In the genomic region with DNA sequence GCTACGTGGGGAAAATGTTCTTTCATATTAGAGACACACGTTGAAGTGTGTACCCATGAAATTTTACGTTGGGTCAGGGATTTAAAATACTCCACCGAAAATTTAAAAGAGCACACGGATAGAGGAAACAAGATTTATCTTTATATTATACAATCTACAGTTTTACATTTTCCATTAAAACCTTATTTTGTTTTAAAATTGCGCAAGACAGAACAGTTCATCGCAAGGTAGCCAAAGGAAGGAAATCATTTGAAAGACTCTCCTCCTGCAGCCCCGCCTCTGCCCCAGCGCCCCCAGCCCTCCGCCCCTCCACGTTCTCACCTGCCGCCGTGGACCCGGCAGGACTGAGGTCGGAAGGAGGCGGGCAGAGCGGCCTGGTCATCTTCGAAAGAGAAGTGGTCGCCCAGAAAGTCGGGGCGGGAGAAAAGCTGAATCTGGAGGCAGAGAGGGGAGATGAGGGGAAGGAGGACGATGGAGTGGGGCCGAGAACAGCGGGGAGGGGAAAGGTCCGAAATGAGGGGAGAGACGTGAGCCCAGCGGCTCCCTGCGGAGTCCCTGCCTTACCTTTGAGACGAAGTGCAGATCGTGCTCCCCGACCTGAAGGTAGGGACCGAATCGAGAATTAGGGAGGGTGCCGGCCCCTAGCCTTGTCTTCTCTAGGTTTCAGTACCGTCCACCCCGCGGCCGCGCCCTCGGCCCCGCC, we compare ENCODE assay signal across 8 cellular contexts. TPM values are rescaled to one million over a fixed set of nuclear protein-coding genes. Genes with fewer than 3 reads are reported as not detected.
A peak's percentile ranks its signal among the peaks of the same experiment; 100 is the strongest.
DNase-seq lines count a peak whose midpoint lies in the region; ATAC-seq and TF ChIP-seq lines count a peak whose summit lies in the region.

No MANE protein-coding gene starts in this region.

- peaks cover 14% of the 10 kb centered on the region for H3K36me3 ChIP-seq in RWPE2 (ENCODE audit: low read depth)

- peak overlapping the region; percentile 52 for H3K27ac ChIP-seq in RWPE2 (ENCODE audit: poor library complexity, severe bottlenecking)

- H3K4me3 ChIP-seq in RWPE2 (ENCODE audit: severe bottlenecking), result peak overlapping the region; percentile 51
- peak overlapping the region; percentile 69 for H3K4me3 ChIP-seq in fibroblast of villous mesenchyme (ENCODE audit: low read depth, low read length)

- H3K27me3 ChIP-seq in RWPE2 (ENCODE audit: insufficient read depth, poor library complexity, severe bottlenecking), result no peaks in the 10 kb centered on the region

- no peaks in the 10 kb centered on the region for H3K9me3 ChIP-seq in RWPE2 (ENCODE audit: severe bottlenecking)

- ATAC-seq in RWPE2 (ENCODE audit: low read depth), result peak; percentile 31
- ATAC-seq in HG03457 (IDR thresholded peaks at IDR 0.05; ENCODE audit: unreplicated experiment), result no peak
- ATAC-seq in GM18511 (IDR thresholded peaks at IDR 0.05; ENCODE audit: unreplicated experiment), result no peak

- TF ChIP-seq CTCF in RWPE2 (IDR thresholded peaks at IDR 0.05; ENCODE audit: poor library complexity, severe bottlenecking), result no peak
- no peak for TF ChIP-seq CTCF in fibroblast of villous mesenchyme (IDR thresholded peaks at IDR 0.05; ENCODE audit: insufficient read depth, low read depth, low read length)

- H3K4me1 ChIP-seq in RWPE2 (ENCODE audit: insufficient read depth, poor library complexity, severe bottlenecking), result peaks cover 19% of the 10 kb centered on the region

- DNase-seq in NCI-H1417 (lab: John Stamatoyannopoulos, UW), result peak in 2 of 3 experiments; percentile 38 to 83
- DNase-seq in NCI-H1417 treated with DMSO at 0.1 percent for 48 hours (lab: John Stamatoyannopoulos, UW), result no peak
- no peak for DNase-seq in RWPE2 (ENCODE audit: low spot score)
- DNase-seq in fibroblast of villous mesenchyme (ENCODE audit: low read depth), result no peak
- DNase-seq in retina, result peak; percentile 51
- DNase-seq in DMS79 (lab: John Stamatoyannopoulos, UW), result no peak

RNA-seq across cellular contexts. Expression of a gene that starts 18.0 kb away (rescaled TPM):
- total RNA-seq in fibroblast of villous mesenchyme, result not detected in 2 replicates

RNA-seq across cellular contexts. Expression of a gene that starts 18.2 kb away (rescaled TPM):
- not detected in 2 replicates for total RNA-seq in fibroblast of villous mesenchyme

RNA-seq across cellular contexts. Expression of a gene that starts 29.5 kb away (rescaled TPM):
- 2.9 and 5.6 TPM in 2 replicates for total RNA-seq in fibroblast of villous mesenchyme

RNA-seq across cellular contexts. Expression of a gene that starts 36.6 kb away (rescaled TPM):
- not detected in 2 replicates for total RNA-seq in fibroblast of villous mesenchyme

RNA-seq across cellular contexts. Expression of a gene that starts 56.0 kb away (rescaled TPM):
- total RNA-seq in fibroblast of villous mesenchyme, result 18.1 and 26.4 TPM in 2 replicates

Comparison
In these comparisons a context has a peak if more than half of its experiments do, and no peak if none do; other contexts are left out.
1. DNase-seq: peak in NCI-H1417 (2 of 3) and retina (single experiment); none in NCI-H1417 treated with DMSO at 0.1 percent for 48 hours (single experiment), RWPE2 (single experiment), fibroblast of villous mesenchyme (single experiment) and DMS79 (single experiment).